Comparison of ENCODE assay signal across 24 cellular contexts in the genomic region with DNA sequence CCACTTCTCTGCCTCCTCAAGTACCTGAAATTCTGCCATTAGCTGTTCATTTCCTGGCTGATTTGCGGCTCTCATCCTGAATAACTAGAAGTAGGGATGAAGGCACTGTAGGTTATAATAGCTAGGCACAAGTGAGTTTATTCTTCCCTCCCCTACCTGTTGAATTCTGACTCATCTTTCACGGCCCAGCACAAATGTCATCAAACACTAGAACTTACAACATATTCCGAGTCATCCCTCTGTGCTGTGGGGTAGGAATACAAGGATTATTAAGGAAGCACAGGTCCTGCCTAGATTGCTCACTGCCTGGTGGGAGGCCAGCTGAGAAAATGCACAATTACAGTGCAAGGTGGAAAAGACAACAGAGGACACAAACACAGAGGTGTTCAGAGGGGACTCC.
DNase-seq lines count a peak whose midpoint lies in the region; ATAC-seq, FAIRE-seq and TF ChIP-seq lines count a peak whose summit lies in the region.
"Had no signal": no experiment of that assay in that cellular context is flagged by ENCODE, and none has a peak within 500 bp of the region (broad histone marks: within the 10 kb centered on the region; RNA-seq: fewer than 3 reads in every experiment).

No MANE protein-coding gene starts in this region.

- H3K9me3 ChIP-seq in mammary epithelial cell (replicated peaks; ENCODE audit: insufficient read depth, low read length) = no peaks in the 10 kb centered on the region
- H3K9me3 ChIP-seq in breast epithelium = no peaks in the 10 kb centered on the region
- H3K9me3 ChIP-seq: BLaER1, Caco-2 had no signal

- no peaks in the 10 kb centered on the region for H4K20me1 ChIP-seq in mammary epithelial cell (ENCODE audit: insufficient read depth, low read length)
- H4K20me1 ChIP-seq: BLaER1 had no signal

- H3K9me3 Mint-ChIP-seq in activated T-helper 17 cell treated with anti-CD3 and anti-CD28 coated beads, Interleukin-2, amount 50 U/mL, for 72 hours = peaks cover 3% of the 10 kb centered on the region
- H3K9me3 Mint-ChIP-seq: CD8-positive, alpha-beta T cell had no signal

- H3K27ac Mint-ChIP-seq in activated T-helper 17 cell treated with anti-CD3 and anti-CD28 coated beads, Interleukin-2, amount 50 U/mL, for 72 hours = no peak overlapping the region
- H3K27ac Mint-ChIP-seq: B cell; CD8-positive, alpha-beta T cell had no signal

- H3K4me3 Mint-ChIP-seq in activated T-helper 17 cell treated with anti-CD3 and anti-CD28 coated beads, Interleukin-2, amount 50 U/mL, for 72 hours = no peak overlapping the region
- H3K4me3 Mint-ChIP-seq: B cell; CD4-positive, CD25-positive, alpha-beta regulatory T cell; CD8-positive, alpha-beta T cell had no signal

- CTCF ChIA-PET in mammary epithelial cell (lab: Charles Lee; ENCODE audit: low non-redundant PET) = no interaction called here

- H3K4me3 ChIP-seq in mammary epithelial cell (replicated peaks in 1 of 3; ENCODE audit: insufficient read depth in 1 of 3, low read depth in 2 of 3, low read length in 3 of 3) = no peak overlapping the region
- no peak overlapping the region for H3K4me3 ChIP-seq in breast epithelium
- H3K4me3 ChIP-seq in bronchial epithelial cell (ENCODE audit: low read depth, low read length) = no peak overlapping the region
- H3K4me3 ChIP-seq: BLaER1, GM23248 had no signal

- 21% methylated on average over 3 of the region's 3 CpGs for WGBS in mammary epithelial cell (ENCODE audit: low coverage, missing lambda C conversion rate)

- no peaks in the 10 kb centered on the region for H3K36me3 Mint-ChIP-seq in activated T-helper 17 cell treated with anti-CD3 and anti-CD28 coated beads, Interleukin-2, amount 50 U/mL, for 72 hours (ENCODE audit: low read depth)
- H3K36me3 Mint-ChIP-seq: CD4-positive, CD25-positive, alpha-beta regulatory T cell; CD8-positive, alpha-beta T cell had no signal

- in situ Hi-C loops in mammary epithelial cell (cut with MboI; ENCODE audit: low sequenced_read_pairs in 2 of 2) = no loop called here

- no peak for FAIRE-seq in bronchial epithelial cell (lab: Jason Lieb, UNC)
- FAIRE-seq: A204.1, G401.6, GM12892, H1 had no signal

- no peaks in the 10 kb centered on the region for H3K79me2 ChIP-seq in mammary epithelial cell (ENCODE audit: insufficient read depth, low read length)

- no TSS peak for BruUV-seq in mammary epithelial cell (replicated peaks; lab: Mats Ljungman, UMichigan)

- DNase-seq in mammary epithelial cell (peak; percentile 9), breast epithelium (ENCODE audit: low spot score in 2 of 2) (no peak), bronchial epithelial cell (ENCODE audit: low read depth) (peak; percentile 37), kidney tubule cell (ENCODE audit: low spot score) (peak; percentile 62), posterior cingulate gyrus (no peak), SHP77 treated with DMSO at 0.1 percent for 48 hours (lab: John Stamatoyannopoulos, UW) (no peak), NCI-H1092 (lab: John Stamatoyannopoulos, UW) (no peak)
- DNase-seq: Caco-2; CD4-positive, CD25-positive, alpha-beta regulatory T cell; CD8-positive, alpha-beta T cell; DMS153; DND-41; GM23248; H7; HCEC 1CT had no signal

- TF ChIP-seq POLR2A in breast epithelium (IDR thresholded peaks at IDR 0.05) = no peak

- no peak overlapping the region for H2AFZ ChIP-seq in mammary epithelial cell (ENCODE audit: low read depth, low read length)
- H2AFZ ChIP-seq: GM23248 had no signal

- H3K9ac ChIP-seq in mammary epithelial cell (ENCODE audit: insufficient read depth, low read length) = no peak overlapping the region
- H3K9ac ChIP-seq: BLaER1, GM23248 had no signal

- no peak overlapping the region for H3K4me2 ChIP-seq in mammary epithelial cell (ENCODE audit: insufficient read depth, low read depth, low read length)
- H3K4me2 ChIP-seq: BLaER1 had no signal

- no peak for TF ChIP-seq CTCF in mammary epithelial cell (conservative IDR thresholded peaks at IDR 0.05 in 1 of 2, IDR thresholded peaks at IDR 0.05 in 1 of 2; ENCODE audit: extremely low read depth in 1 of 2, insufficient read depth in 1 of 2, low read depth in 1 of 2, low read length in 2 of 2)
- no peak for TF ChIP-seq CTCF in breast epithelium (IDR thresholded peaks at IDR 0.05)
- TF ChIP-seq CTCF in bronchial epithelial cell (IDR thresholded peaks at IDR 0.05; ENCODE audit: insufficient read depth, low read length, severe bottlenecking) = no peak

- peaks cover 33% of the 10 kb centered on the region for H3K27me3 Mint-ChIP-seq in activated T-helper 17 cell treated with anti-CD3 and anti-CD28 coated beads, Interleukin-2, amount 50 U/mL, for 72 hours
- H3K27me3 Mint-ChIP-seq: B cell; CD4-positive, CD25-positive, alpha-beta regulatory T cell had no signal

- no peaks in the 10 kb centered on the region for H3K27me3 ChIP-seq in mammary epithelial cell (ENCODE audit: insufficient read depth, low read length)
- H3K27me3 ChIP-seq in breast epithelium = peaks cover 0 to 4% of the 10 kb centered on the region in 2 donors
- H3K27me3 ChIP-seq in bronchial epithelial cell (ENCODE audit: control insufficient read depth, insufficient read depth, low read length) = no peaks in the 10 kb centered on the region
- H3K27me3 ChIP-seq: BLaER1 had no signal

- no peak for ATAC-seq in activated T-helper 17 cell treated with anti-CD3 and anti-CD28 coated beads, Interleukin-2, amount 50 U/mL, for 72 hours (replicated peaks)
- ATAC-seq: CD8-positive, alpha-beta T cell had no signal

- H3K27ac ChIP-seq in mammary epithelial cell (ENCODE audit: insufficient read depth, low read depth, low read length) (no peak overlapping the region), breast epithelium (no peak overlapping the region)
- H3K27ac ChIP-seq: 22Rv1, BLaER1, C4-2B, GM23248 had no signal

- H3K4me1 Mint-ChIP-seq in activated T-helper 17 cell treated with anti-CD3 and anti-CD28 coated beads, Interleukin-2, amount 50 U/mL, for 72 hours = no peaks in the 10 kb centered on the region
- H3K4me1 Mint-ChIP-seq: B cell; CD4-positive, CD25-positive, alpha-beta regulatory T cell had no signal

- dilution Hi-C loops in mammary epithelial cell (cut with HindIII; ENCODE audit: low sequenced_read_pairs) = no loop called here

- intact Hi-C loops in mammary epithelial cell (cut with micrococcal nuclease) (no loop called here), breast epithelium (cut with DNase I; ENCODE audit: low total_unique reads) (no loop called here), posterior cingulate gyrus (cut with DNase I) (no loop called here)

- no peaks in the 10 kb centered on the region for H3K36me3 ChIP-seq in mammary epithelial cell (ENCODE audit: insufficient read depth, low read length)
- H3K36me3 ChIP-seq in breast epithelium = no peaks in the 10 kb centered on the region
- H3K36me3 ChIP-seq in bronchial epithelial cell (ENCODE audit: control insufficient read depth, insufficient read depth, low read length) = no peaks in the 10 kb centered on the region
- H3K36me3 ChIP-seq: BLaER1 had no signal

- H3K4me1 ChIP-seq in mammary epithelial cell (ENCODE audit: insufficient read depth, low read length) = no peaks in the 10 kb centered on the region
- H3K4me1 ChIP-seq in breast epithelium = no peaks in the 10 kb centered on the region
- H3K4me1 ChIP-seq: BLaER1, Caco-2 had no signal

Comparison
In these comparisons a context has a peak if more than half of its experiments do, and no peak if none do; other contexts are left out.
1. DNase-seq: peak in mammary epithelial cell (single experiment), bronchial epithelial cell (single experiment) and kidney tubule cell (single experiment); none in breast epithelium (0 of 2), posterior cingulate gyrus (0 of 10), SHP77 treated with DMSO at 0.1 percent for 48 hours (single experiment) and NCI-H1092 (single experiment).